ENCODE assay signal across 8 cellular contexts in genomic region chr11:18731949-18732821, GRCh38. TPM values are rescaled to one million over a fixed set of nuclear protein-coding genes. Genes with fewer than 3 reads are reported as not detected.
DNase-seq lines count a peak whose midpoint lies in the region; ATAC-seq and TF ChIP-seq lines count a peak whose summit lies in the region.

No MANE protein-coding gene starts in this region.

- H3K9ac ChIP-seq in SU-DHL-6 (ENCODE audit: low read length): no peak overlapping the region

- TF ChIP-seq POLR2A in sigmoid colon (IDR thresholded peaks at IDR 0.05): no peak

- H3K4me1 ChIP-seq in right atrium auricular region (peaks cover 0 to 6% of the 10 kb centered on the region in 2 donors), sigmoid colon (no peaks in the 10 kb centered on the region)

- H3K27me3 ChIP-seq in SU-DHL-6 (ENCODE audit: low read length): no peaks in the 10 kb centered on the region
- no peaks in the 10 kb centered on the region for H3K27me3 ChIP-seq in right atrium auricular region
- no peaks in the 10 kb centered on the region for H3K27me3 ChIP-seq in sigmoid colon

- no peaks in the 10 kb centered on the region for H3K79me2 ChIP-seq in SU-DHL-6 (ENCODE audit: insufficient read depth, low read length)

- H3K4me3 ChIP-seq in SU-DHL-6 (ENCODE audit: insufficient read depth, low read length, poor library complexity, severe bottlenecking) (no peak overlapping the region), right atrium auricular region (no peak overlapping the region), sigmoid colon (no peak overlapping the region)

- no peaks in the 10 kb centered on the region for H4K20me1 ChIP-seq in SU-DHL-6 (ENCODE audit: low read depth, low read length)

- H3K27ac ChIP-seq in SU-DHL-6 (ENCODE audit: low read depth, low read length) (no peak overlapping the region), right atrium auricular region (no peak overlapping the region), sigmoid colon (no peak overlapping the region)

- TF ChIP-seq EP300 in sigmoid colon (IDR thresholded peaks at IDR 0.05): no peak

- no peaks in the 10 kb centered on the region for H3F3A ChIP-seq in SU-DHL-6 (ENCODE audit: insufficient read depth)

- H3K9me3 ChIP-seq in SU-DHL-6 (ENCODE audit: insufficient read depth, low read length): no peaks in the 10 kb centered on the region
- no peaks in the 10 kb centered on the region for H3K9me3 ChIP-seq in right atrium auricular region
- no peaks in the 10 kb centered on the region for H3K9me3 ChIP-seq in sigmoid colon

- H2AFZ ChIP-seq in SU-DHL-6 (ENCODE audit: low read depth, low read length, severe bottlenecking): no peak overlapping the region

- peak; percentile 8 for DNase-seq in NK-92 treated with Interleukin-12 subunit alpha and Interleukin-12 subunit beta, amount 100 ng/mL, for 24 hours (lab: John Stamatoyannopoulos, UW)
- no peak for DNase-seq in NK-92 (lab: John Stamatoyannopoulos, UW; ENCODE audit: unreplicated experiment)
- DNase-seq in activated naive CD8-positive, alpha-beta T cell treated with anti-CD3 and anti-CD28 coated beads, Interleukin-2, amount 50 U/mL, for 16 hours (ENCODE audit: low read depth, low spot score): peak; percentile 43
- DNase-seq in right atrium auricular region (ENCODE audit: low spot score): peak; percentile 72
- DNase-seq in sigmoid colon: no peak

- 75 to 78% methylated on average over 11 of the region's 11 CpGs for WGBS in sigmoid colon, 2 donors

- peak; percentile 52 for ATAC-seq in HG03378 (IDR thresholded peaks at IDR 0.05; ENCODE audit: unreplicated experiment)
- no peak for ATAC-seq in HG03097 (IDR thresholded peaks at IDR 0.05; ENCODE audit: low FRiP score, unreplicated experiment)

- no peaks in the 10 kb centered on the region for H3K9me2 ChIP-seq in SU-DHL-6 (replicated peaks; ENCODE audit: insufficient read depth, low read length)

- no peak overlapping the region for H3K4me2 ChIP-seq in SU-DHL-6 (ENCODE audit: low read depth, low read length, poor library complexity, severe bottlenecking)

- peak; percentile 100 for TF ChIP-seq CTCF in SU-DHL-6 (IDR thresholded peaks at IDR 0.05; ENCODE audit: insufficient read depth, low read length, poor library complexity, severe bottlenecking)
- peak; percentile 96 to 97 for TF ChIP-seq CTCF in right atrium auricular region (IDR thresholded peaks at IDR 0.05)
- peak; percentile 86 to 94 (median 88) for TF ChIP-seq CTCF in sigmoid colon (IDR thresholded peaks at IDR 0.05)

- intact Hi-C loops in sigmoid colon (cut with DNase I): loop anchor here (2.0 to 5.0 kb wide), 4 partner anchors 35 to 617 kb away; partner anchors contain the start of genes TMEM86A, TSG101 and UEVLD

- H3K36me3 ChIP-seq in SU-DHL-6 (ENCODE audit: low read length): no peaks in the 10 kb centered on the region
- H3K36me3 ChIP-seq in right atrium auricular region: no peaks in the 10 kb centered on the region
- no peaks in the 10 kb centered on the region for H3K36me3 ChIP-seq in sigmoid colon

RNA-seq across cellular contexts. Expression of gene IGSF22, which starts 6.2 kb away (rescaled TPM):
- total RNA-seq in right atrium auricular region: under 1 TPM in 1 of 2 donors, not detected in 1; 0.39 TPM
- total RNA-seq in sigmoid colon: not detected
- under 1 TPM in 2 of 3 donors, not detected in 1; 0.46 to 0.52 TPM for polyA plus RNA-seq in sigmoid colon

RNA-seq across cellular contexts. Expression of gene TMEM86A, which starts 33.6 kb away (rescaled TPM):
- total RNA-seq in right atrium auricular region (1 to 10 TPM; 2.6 to 4.6 TPM), sigmoid colon (1 to 10 TPM; 3.7 to 5.3 (median 4.8) TPM)
- polyA plus RNA-seq in sigmoid colon: 1 to 10 TPM; 1.7 to 3.0 (median 2.3) TPM

RNA-seq across cellular contexts. Expression of gene PTPN5, which starts 59.4 kb away (rescaled TPM):
- total RNA-seq in right atrium auricular region: 1 to 10 TPM; 1.4 to 5.3 TPM
- 1 to 10 TPM in 1 of 4 donors, under 1 TPM in 3; 0.33 to 1.1 (median 0.69) TPM for total RNA-seq in sigmoid colon
- polyA plus RNA-seq in sigmoid colon: under 1 TPM in 1 of 3 donors, not detected in 2; 0.39 TPM

Comparison
In these comparisons a context has a peak if more than half of its experiments do, and no peak if none do; other contexts are left out.
1. DNase-seq: peak in NK-92 treated with Interleukin-12 subunit alpha and Interleukin-12 subunit beta, amount 100 ng/mL, for 24 hours (single experiment), activated naive CD8-positive, alpha-beta T cell treated with anti-CD3 and anti-CD28 coated beads, Interleukin-2, amount 50 U/mL, for 16 hours (single experiment) and right atrium auricular region (single experiment); none in NK-92 (single experiment) and sigmoid colon (single experiment).
2. Peak in every context shown above with its lines, with median percentiles within 50 percentile points of each other: CTCF ChIP-seq.